In the genomic region with DNA sequence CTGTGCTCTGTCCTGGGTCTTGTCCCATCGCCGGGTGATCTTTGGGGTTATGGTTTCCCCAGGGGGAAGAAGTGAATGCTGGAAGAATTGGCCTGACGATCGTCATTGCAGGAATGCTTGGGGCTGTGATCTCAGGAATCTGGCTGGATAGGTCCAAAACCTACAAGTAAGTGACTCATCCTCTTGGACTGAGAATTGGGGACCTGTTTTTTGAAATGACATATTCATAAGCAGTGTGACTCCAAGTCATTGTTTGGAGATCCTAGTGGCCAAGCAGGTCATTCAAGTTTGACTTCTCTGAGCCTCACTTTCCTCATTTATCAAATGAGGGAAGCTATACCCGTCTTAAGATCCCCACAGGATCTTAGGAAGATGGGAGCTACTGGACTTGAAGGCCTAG, we compare ENCODE assay signal across 21 cellular contexts. TPM values are rescaled to one million over a fixed set of nuclear protein-coding genes. Genes with fewer than 3 reads are reported as not detected.
A peak's percentile ranks its signal among the peaks of the same experiment; 100 is the strongest.
DNase-seq lines count a peak whose midpoint lies in the region; ATAC-seq and TF ChIP-seq lines count a peak whose summit lies in the region.
"Had no signal": no experiment of that assay in that cellular context is flagged by ENCODE, and none has a peak within 500 bp of the region (broad histone marks: within the 10 kb centered on the region; RNA-seq: fewer than 3 reads in every experiment).

No MANE protein-coding gene starts in this region.

- no peaks in the 10 kb centered on the region for H3K4me1 ChIP-seq in prostate gland (replicated peaks)
- H3K4me1 ChIP-seq in sigmoid colon, result no peaks in the 10 kb centered on the region

- H3K27me3 ChIP-seq in prostate gland (replicated peaks; ENCODE audit: insufficient read depth), result no peaks in the 10 kb centered on the region
- H3K27me3 ChIP-seq in sigmoid colon, result no peaks in the 10 kb centered on the region
- H3K27me3 ChIP-seq: BE2C had no signal

- TF ChIP-seq EP300 in sigmoid colon (IDR thresholded peaks at IDR 0.05), result no peak

- no peaks in the 10 kb centered on the region for H3K9me3 ChIP-seq in prostate gland
- H3K9me3 ChIP-seq in sigmoid colon, result no peaks in the 10 kb centered on the region
- H3K9me3 ChIP-seq: BE2C had no signal

- no peak overlapping the region for H3K27ac Mint-ChIP-seq in immature natural killer cell

- 74% methylated on average over 5 of the region's 5 CpGs for WGBS in prostate gland
- 89 to 93% methylated on average over 5 of the region's 5 CpGs for WGBS in sigmoid colon, 2 donors

- H3K9me3 Mint-ChIP-seq in immature natural killer cell, result no peaks in the 10 kb centered on the region
- H3K9me3 Mint-ChIP-seq: CD4-positive, alpha-beta memory T cell had no signal

- TF ChIP-seq CTCF in prostate gland (IDR thresholded peaks at IDR 0.05) (no peak), sigmoid colon (IDR thresholded peaks at IDR 0.05) (no peak)

- H3K27me3 Mint-ChIP-seq in immature natural killer cell (ENCODE audit: low read depth in 3 of 3), result no peaks in the 10 kb centered on the region
- H3K27me3 Mint-ChIP-seq: CD4-positive, alpha-beta memory T cell had no signal

- peak; percentile 85 for ATAC-seq in esophagus mucosa

- no peak overlapping the region for H3K4me3 Mint-ChIP-seq in immature natural killer cell
- H3K4me3 Mint-ChIP-seq: CD4-positive, alpha-beta memory T cell had no signal

- H3K27ac ChIP-seq in prostate gland (no peak overlapping the region), sigmoid colon (no peak overlapping the region)

- H3K36me3 ChIP-seq in prostate gland, result no peaks in the 10 kb centered on the region
- H3K36me3 ChIP-seq in sigmoid colon, result no peaks in the 10 kb centered on the region
- H3K36me3 ChIP-seq: BE2C had no signal

- H3K4me3 ChIP-seq in prostate gland (no peak overlapping the region), sigmoid colon (no peak overlapping the region)

- DNase-seq in EL (peak; percentile 13), LoVo (ENCODE audit: low spot score) (peak; percentile 2), prostate gland (ENCODE audit: low spot score) (peak; percentile 21), NCI-H345 treated with DMSO at 0.1 percent for 48 hours (lab: John Stamatoyannopoulos, UW; ENCODE audit: unreplicated experiment) (no peak), sigmoid colon (no peak), immature natural killer cell (no peak)
- no peak for DNase-seq in activated CD4-positive, CD25-positive, alpha-beta regulatory T cell (lab: John Stamatoyannopoulos, UW)
- DNase-seq: ACHN; BE2C; CD4-positive, alpha-beta memory T cell; DMS79 treated with DMSO at 0.1 percent for 48 hours; GF-D8; H7; Karpas-422; NCI-H1105 treated with DMSO at 0.1 percent for 48 hours; NCI-H187; NCI-H2171; NCI-H446 treated with DMSO at 0.1 percent for 48 hours; NCI-H748 treated with DMSO at 0.1 percent for 48 hours; OCI-M1 had no signal

- intact Hi-C loops in prostate gland (cut with DNase I) (no loop called here), sigmoid colon (cut with DNase I) (no loop called here)

- TF ChIP-seq POLR2A in prostate gland (IDR thresholded peaks at IDR 0.05), result no peak
- TF ChIP-seq POLR2A in sigmoid colon (IDR thresholded peaks at IDR 0.05), result no peak

- H3K4me1 Mint-ChIP-seq in immature natural killer cell, result no peaks in the 10 kb centered on the region
- H3K4me1 Mint-ChIP-seq: CD4-positive, alpha-beta memory T cell had no signal

- peaks cover 0 to 11% (median 6%) of the 10 kb centered on the region in 3 donors for H3K36me3 Mint-ChIP-seq in immature natural killer cell

RNA-seq across cellular contexts. Expression of gene ERG28, which starts 25.8 kb away (rescaled TPM):
- total RNA-seq in esophagus mucosa (44.7 TPM), prostate gland (10 to 100 TPM; 16.7 to 54.6 TPM), sigmoid colon (1 to 10 TPM; 5.0 to 8.9 (median 7.3) TPM)
- polyA plus RNA-seq in sigmoid colon (10 to 100 TPM; 10.2 to 25.3 (median 11.3) TPM), immature natural killer cell (10 to 100 TPM; 28.7 to 34.4 (median 32.4) TPM)

RNA-seq across cellular contexts. Expression of gene TTLL5, which starts 26.2 kb away (rescaled TPM):
- total RNA-seq in esophagus mucosa (30.9 TPM), prostate gland (10 to 100 TPM; 40.3 to 46.2 TPM), sigmoid colon (10 to 100 TPM; 17.9 to 36.6 (median 22.1) TPM)
- polyA plus RNA-seq in sigmoid colon (10 to 100 TPM in 2 of 3 donors, 1 to 10 TPM in 1; 4.8 to 12.5 (median 10.4) TPM), immature natural killer cell (10 to 100 TPM in 1 of 3 donors, 1 to 10 TPM in 1, not detected in 1; 6.9 to 10.4 TPM)

RNA-seq across cellular contexts. Expression of gene FLVCR2, which starts 56.4 kb away (rescaled TPM):
- 7.0 TPM for total RNA-seq in esophagus mucosa
- 10 to 100 TPM in 1 of 2 donors, 1 to 10 TPM in 1; 3.1 to 22.2 TPM for total RNA-seq in prostate gland
- 1 to 10 TPM; 2.4 to 3.0 (median 2.8) TPM for total RNA-seq in sigmoid colon
- 10 to 100 TPM in 1 of 3 donors, 1 to 10 TPM in 2; 3.6 to 14.8 (median 4.9) TPM for polyA plus RNA-seq in sigmoid colon
- polyA plus RNA-seq in immature natural killer cell, result 1 to 10 TPM in 1 of 3 donors, under 1 TPM in 1, not detected in 1; 0.24 to 1.4 TPM

Comparison
In these comparisons a context has a peak if more than half of its experiments do, and no peak if none do; other contexts are left out.
1. DNase-seq: peak in EL (single experiment), LoVo (single experiment) and prostate gland (single experiment); none in NCI-H345 treated with DMSO at 0.1 percent for 48 hours (single experiment), activated CD4-positive, CD25-positive, alpha-beta regulatory T cell (0 of 4), sigmoid colon (single experiment) and immature natural killer cell (0 of 3).